ENCODE assay signal across 1 cellular context in the genomic region with DNA sequence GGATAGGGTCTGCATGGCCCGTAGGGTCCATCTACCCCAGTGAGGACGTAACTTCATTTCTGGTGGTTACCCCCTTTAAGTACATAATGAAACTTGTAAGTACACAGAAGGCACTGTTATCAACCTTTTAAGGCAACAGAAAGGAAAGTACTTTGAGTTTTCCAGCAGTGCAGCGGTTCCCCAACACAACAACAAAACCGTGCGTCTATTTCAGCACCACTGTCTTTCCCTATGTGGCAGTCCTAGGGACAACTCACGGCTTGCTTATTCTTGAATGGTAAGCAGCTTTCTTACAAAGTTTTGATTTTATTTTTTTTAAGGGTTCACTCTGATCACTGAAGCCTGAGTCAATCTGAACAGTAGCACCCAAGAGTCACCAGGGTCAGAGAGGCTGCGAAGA.
TF ChIP-seq lines count a peak whose summit lies in the region.

No MANE protein-coding gene starts in this region.

TF ChIP-seq in HepG2, 621 proteins besides CTCF, POLR2A, EP300 and RAD21 (continues in another document):
- TF ChIP-seq DNMT3B (CRISPR knock-in tag; conservative IDR thresholded peaks at IDR 0.05) (no peak), HNF4A (CRISPR knock-in tag; IDR thresholded peaks at IDR 0.05) (0 out of 2 replicates have a peak, but pooled peaks have one; percentile 9), TGIF2 (CRISPR knock-in tag; IDR thresholded peaks at IDR 0.05) (no peak), MEF2D (CRISPR knock-in tag; IDR thresholded peaks at IDR 0.05) (no peak), NCOA1 (CRISPR knock-in tag; IDR thresholded peaks at IDR 0.05) (no peak), FOXA1 (IDR thresholded peaks at IDR 0.05) (no peak), FOXA1 (CRISPR knock-in tag; IDR thresholded peaks at IDR 0.05) (0 out of 2 replicates have a peak, but pooled peaks have one; percentile 18), TBX2 (CRISPR knock-in tag; IDR thresholded peaks at IDR 0.05; ENCODE audit: borderline replicate concordance) (no peak), PRPF4 (IDR thresholded peaks at IDR 0.05; ENCODE audit: low read depth, low read length, poor library complexity, severe bottlenecking) (peak; percentile 16), POGZ (CRISPR knock-in tag; IDR thresholded peaks at IDR 0.05) (peak; percentile 42; the same call in 1 of the 2 replicates), U2AF2 (IDR thresholded peaks at IDR 0.05; ENCODE audit: low read depth, low read length) (no peak), HCFC1 (IDR thresholded peaks at IDR 0.05; ENCODE audit: low read depth, low read length) (no peak), SOX6 (IDR thresholded peaks at IDR 0.05) (no peak), SOX6 (CRISPR knock-in tag; IDR thresholded peaks at IDR 0.05) (peak; percentile 27; the same call in 1 of the 2 replicates), ZBTB38 (CRISPR knock-in tag; IDR thresholded peaks at IDR 0.05) (peak; percentile 81; the same call in 1 of the 2 replicates), GATAD2A (CRISPR knock-in tag; IDR thresholded peaks at IDR 0.05) (0 out of 2 replicates have a peak, but pooled peaks have one; percentile 19)
- TF ChIP-seq, protein P1, sequence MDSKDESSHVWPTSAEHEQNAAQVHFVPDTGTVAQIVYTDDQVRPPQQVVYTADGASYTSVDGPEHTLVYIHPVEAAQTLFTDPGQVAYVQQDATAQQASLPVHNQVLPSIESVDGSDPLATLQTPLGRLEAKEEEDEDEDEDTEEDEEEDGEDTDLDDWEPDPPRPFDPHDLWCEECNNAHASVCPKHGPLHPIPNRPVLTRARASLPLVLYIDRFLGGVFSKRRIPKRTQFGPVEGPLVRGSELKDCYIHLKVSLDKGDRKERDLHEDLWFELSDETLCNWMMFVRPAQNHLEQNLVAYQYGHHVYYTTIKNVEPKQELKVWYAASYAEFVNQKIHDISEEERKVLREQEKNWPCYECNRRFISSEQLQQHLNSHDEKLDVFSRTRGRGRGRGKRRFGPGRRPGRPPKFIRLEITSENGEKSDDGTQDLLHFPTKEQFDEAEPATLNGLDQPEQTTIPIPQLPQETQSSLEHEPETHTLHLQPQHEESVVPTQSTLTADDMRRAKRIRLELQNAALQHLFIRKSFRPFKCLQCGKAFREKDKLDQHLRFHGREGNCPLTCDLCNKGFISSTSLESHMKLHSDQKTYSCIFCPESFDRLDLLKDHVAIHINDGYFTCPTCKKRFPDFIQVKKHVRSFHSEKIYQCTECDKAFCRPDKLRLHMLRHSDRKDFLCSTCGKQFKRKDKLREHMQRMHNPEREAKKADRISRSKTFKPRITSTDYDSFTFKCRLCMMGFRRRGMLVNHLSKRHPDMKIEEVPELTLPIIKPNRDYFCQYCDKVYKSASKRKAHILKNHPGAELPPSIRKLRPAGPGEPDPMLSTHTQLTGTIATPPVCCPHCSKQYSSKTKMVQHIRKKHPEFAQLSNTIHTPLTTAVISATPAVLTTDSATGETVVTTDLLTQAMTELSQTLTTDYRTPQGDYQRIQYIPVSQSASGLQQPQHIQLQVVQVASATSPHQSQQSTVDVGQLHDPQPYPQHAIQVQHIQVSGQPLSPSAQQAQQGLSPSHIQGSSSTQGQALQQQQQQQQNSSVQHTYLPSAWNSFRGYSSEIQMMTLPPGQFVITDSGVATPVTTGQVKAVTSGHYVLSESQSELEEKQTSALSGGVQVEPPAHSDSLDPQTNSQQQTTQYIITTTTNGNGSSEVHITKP (CRISPR knock-in tag; IDR thresholded peaks at IDR 0.05; ENCODE audit: low read depth) = no peak
- TF ChIP-seq, protein P2, sequence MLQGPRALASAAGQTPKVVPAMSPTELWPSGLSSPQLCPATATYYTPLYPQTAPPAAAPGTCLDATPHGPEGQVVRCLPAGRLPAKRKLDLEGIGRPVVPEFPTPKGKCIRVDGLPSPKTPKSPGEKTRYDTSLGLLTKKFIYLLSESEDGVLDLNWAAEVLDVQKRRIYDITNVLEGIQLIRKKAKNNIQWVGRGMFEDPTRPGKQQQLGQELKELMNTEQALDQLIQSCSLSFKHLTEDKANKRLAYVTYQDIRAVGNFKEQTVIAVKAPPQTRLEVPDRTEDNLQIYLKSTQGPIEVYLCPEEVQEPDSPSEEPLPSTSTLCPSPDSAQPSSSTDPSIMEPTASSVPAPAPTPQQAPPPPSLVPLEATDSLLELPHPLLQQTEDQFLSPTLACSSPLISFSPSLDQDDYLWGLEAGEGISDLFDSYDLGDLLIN (CRISPR knock-in tag; IDR thresholded peaks at IDR 0.05; ENCODE audit: borderline replicate concordance) = no peak
- TF ChIP-seq, protein P3, sequence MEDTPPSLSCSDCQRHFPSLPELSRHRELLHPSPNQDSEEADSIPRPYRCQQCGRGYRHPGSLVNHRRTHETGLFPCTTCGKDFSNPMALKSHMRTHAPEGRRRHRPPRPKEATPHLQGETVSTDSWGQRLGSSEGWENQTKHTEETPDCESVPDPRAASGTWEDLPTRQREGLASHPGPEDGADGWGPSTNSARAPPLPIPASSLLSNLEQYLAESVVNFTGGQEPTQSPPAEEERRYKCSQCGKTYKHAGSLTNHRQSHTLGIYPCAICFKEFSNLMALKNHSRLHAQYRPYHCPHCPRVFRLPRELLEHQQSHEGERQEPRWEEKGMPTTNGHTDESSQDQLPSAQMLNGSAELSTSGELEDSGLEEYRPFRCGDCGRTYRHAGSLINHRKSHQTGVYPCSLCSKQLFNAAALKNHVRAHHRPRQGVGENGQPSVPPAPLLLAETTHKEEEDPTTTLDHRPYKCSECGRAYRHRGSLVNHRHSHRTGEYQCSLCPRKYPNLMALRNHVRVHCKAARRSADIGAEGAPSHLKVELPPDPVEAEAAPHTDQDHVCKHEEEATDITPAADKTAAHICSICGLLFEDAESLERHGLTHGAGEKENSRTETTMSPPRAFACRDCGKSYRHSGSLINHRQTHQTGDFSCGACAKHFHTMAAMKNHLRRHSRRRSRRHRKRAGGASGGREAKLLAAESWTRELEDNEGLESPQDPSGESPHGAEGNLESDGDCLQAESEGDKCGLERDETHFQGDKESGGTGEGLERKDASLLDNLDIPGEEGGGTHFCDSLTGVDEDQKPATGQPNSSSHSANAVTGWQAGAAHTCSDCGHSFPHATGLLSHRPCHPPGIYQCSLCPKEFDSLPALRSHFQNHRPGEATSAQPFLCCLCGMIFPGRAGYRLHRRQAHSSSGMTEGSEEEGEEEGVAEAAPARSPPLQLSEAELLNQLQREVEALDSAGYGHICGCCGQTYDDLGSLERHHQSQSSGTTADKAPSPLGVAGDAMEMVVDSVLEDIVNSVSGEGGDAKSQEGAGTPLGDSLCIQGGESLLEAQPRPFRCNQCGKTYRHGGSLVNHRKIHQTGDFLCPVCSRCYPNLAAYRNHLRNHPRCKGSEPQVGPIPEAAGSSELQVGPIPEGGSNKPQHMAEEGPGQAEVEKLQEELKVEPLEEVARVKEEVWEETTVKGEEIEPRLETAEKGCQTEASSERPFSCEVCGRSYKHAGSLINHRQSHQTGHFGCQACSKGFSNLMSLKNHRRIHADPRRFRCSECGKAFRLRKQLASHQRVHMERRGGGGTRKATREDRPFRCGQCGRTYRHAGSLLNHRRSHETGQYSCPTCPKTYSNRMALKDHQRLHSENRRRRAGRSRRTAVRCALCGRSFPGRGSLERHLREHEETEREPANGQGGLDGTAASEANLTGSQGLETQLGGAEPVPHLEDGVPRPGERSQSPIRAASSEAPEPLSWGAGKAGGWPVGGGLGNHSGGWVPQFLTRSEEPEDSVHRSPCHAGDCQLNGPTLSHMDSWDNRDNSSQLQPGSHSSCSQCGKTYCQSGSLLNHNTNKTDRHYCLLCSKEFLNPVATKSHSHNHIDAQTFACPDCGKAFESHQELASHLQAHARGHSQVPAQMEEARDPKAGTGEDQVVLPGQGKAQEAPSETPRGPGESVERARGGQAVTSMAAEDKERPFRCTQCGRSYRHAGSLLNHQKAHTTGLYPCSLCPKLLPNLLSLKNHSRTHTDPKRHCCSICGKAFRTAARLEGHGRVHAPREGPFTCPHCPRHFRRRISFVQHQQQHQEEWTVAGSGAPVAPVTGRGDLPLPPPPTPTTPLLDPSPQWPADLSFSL (CRISPR knock-in tag; IDR thresholded peaks at IDR 0.05) = no peak
- TF ChIP-seq, protein P4, sequence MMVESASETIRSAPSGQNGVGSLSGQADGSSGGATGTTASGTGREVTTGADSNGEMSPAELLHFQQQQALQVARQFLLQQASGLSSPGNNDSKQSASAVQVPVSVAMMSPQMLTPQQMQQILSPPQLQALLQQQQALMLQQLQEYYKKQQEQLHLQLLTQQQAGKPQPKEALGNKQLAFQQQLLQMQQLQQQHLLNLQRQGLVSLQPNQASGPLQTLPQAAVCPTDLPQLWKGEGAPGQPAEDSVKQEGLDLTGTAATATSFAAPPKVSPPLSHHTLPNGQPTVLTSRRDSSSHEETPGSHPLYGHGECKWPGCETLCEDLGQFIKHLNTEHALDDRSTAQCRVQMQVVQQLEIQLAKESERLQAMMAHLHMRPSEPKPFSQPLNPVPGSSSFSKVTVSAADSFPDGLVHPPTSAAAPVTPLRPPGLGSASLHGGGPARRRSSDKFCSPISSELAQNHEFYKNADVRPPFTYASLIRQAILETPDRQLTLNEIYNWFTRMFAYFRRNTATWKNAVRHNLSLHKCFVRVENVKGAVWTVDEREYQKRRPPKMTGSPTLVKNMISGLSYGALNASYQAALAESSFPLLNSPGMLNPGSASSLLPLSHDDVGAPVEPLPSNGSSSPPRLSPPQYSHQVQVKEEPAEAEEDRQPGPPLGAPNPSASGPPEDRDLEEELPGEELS (CRISPR knock-in tag; IDR thresholded peaks at IDR 0.05) = 0 out of 2 replicates have a peak, but pooled peaks have one; percentile 19
- TF ChIP-seq, protein P5, sequence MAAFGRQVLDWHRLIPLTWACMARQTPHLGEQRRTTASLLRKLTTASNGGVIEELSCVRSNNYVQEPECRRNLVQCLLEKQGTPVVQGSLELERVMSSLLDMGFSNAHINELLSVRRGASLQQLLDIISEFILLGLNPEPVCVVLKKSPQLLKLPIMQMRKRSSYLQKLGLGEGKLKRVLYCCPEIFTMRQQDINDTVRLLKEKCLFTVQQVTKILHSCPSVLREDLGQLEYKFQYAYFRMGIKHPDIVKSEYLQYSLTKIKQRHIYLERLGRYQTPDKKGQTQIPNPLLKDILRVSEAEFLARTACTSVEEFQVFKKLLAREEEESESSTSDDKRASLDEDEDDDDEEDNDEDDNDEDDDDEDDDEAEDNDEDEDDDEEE (CRISPR knock-in tag; IDR thresholded peaks at IDR 0.05) = no peak
- TF ChIP-seq, protein P6, sequence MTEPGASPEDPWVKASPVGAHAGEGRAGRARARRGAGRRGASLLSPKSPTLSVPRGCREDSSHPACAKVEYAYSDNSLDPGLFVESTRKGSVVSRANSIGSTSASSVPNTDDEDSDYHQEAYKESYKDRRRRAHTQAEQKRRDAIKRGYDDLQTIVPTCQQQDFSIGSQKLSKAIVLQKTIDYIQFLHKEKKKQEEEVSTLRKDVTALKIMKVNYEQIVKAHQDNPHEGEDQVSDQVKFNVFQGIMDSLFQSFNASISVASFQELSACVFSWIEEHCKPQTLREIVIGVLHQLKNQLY (CRISPR knock-in tag; IDR thresholded peaks at IDR 0.05) = no peak
- TF ChIP-seq, protein P7, sequence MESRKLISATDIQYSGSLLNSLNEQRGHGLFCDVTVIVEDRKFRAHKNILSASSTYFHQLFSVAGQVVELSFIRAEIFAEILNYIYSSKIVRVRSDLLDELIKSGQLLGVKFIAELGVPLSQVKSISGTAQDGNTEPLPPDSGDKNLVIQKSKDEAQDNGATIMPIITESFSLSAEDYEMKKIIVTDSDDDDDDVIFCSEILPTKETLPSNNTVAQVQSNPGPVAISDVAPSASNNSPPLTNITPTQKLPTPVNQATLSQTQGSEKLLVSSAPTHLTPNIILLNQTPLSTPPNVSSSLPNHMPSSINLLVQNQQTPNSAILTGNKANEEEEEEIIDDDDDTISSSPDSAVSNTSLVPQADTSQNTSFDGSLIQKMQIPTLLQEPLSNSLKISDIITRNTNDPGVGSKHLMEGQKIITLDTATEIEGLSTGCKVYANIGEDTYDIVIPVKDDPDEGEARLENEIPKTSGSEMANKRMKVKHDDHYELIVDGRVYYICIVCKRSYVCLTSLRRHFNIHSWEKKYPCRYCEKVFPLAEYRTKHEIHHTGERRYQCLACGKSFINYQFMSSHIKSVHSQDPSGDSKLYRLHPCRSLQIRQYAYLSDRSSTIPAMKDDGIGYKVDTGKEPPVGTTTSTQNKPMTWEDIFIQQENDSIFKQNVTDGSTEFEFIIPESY (CRISPR knock-in tag; IDR thresholded peaks at IDR 0.05) = 0 out of 2 replicates have a peak, but pooled peaks have one; percentile 46
- TF ChIP-seq, protein P8, sequence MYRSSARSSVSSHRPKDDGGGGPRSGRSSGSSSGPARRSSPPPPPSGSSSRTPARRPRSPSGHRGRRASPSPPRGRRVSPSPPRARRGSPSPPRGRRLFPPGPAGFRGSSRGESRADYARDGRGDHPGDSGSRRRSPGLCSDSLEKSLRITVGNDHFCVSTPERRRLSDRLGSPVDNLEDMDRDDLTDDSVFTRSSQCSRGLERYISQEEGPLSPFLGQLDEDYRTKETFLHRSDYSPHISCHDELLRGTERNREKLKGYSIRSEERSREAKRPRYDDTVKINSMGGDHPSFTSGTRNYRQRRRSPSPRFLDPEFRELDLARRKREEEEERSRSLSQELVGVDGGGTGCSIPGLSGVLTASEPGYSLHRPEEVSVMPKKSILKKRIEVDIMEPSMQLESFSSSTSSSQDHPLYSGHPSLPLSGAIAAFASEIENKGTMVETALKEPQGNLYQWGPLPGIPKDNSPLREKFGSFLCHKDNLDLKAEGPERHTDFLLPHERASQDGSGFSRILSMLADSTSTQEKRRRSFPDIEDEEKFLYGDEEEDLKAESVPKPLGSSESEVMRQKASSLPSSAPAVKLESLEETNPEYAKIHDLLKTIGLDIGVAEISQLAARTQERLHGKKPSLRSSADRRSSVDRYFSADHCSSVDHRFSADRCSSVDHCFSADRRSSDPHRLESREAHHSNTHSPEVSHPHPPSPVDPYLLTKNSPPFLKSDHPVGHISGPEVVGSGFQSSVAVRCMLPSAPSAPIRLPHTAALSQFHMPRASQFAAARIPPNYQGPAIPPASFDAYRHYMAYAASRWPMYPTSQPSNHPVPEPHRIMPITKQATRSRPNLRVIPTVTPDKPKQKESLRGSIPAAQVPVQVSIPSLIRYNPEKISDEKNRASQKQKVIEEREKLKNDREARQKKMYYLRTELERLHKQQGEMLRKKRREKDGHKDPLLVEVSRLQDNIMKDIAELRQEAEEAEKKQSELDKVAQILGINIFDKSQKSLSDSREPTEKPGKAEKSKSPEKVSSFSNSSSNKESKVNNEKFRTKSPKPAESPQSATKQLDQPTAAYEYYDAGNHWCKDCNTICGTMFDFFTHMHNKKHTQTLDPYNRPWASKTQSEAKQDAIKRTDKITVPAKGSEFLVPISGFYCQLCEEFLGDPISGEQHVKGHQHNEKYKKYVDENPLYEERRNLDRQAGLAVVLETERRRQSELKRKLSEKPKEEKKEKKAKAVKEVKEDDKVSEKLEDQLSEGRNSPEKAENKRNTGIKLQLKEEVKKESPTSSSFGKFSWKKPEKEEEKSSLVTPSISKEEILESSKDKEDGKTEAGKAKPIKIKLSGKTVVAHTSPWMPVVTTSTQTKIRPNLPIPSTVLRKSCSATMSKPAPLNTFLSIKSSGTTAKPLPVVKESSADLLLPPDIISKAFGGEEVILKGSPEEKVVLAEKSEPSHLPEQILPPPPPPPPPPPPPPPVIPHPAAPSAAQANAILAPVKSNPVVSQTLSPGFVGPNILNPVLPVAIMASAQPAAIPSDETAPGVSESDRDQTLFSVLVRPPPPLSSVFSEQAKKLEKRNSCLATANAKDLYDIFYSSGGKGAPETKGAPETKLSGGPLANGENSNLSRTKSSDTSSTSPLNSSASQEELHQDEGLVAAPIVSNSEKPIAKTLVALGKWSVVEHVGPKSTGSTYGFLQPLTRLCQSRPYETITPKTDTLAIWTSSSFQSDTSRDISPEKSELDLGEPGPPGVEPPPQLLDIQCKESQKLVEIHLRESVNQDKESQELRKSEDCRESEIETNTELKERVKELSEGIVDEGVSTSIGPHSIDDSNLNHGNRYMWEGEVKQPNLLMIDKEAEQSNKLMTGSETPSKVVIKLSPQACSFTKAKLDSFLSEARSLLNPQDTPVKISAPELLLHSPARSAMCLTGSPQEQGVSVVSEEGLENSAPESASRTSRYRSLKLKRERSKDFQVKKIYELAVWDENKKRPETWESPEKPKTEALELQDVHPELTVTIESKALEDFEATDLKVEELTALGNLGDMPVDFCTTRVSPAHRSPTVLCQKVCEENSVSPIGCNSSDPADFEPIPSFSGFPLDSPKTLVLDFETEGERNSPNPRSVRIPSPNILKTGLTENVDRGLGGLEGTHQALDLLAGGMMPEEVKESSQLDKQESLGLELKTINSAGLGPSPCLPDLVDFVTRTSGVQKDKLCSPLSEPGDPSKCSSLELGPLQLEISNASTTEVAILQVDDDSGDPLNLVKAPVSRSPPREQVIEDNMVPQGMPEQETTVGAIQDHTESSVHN (CRISPR knock-in tag; IDR thresholded peaks at IDR 0.05) = no peak
